In the genomic region with DNA sequence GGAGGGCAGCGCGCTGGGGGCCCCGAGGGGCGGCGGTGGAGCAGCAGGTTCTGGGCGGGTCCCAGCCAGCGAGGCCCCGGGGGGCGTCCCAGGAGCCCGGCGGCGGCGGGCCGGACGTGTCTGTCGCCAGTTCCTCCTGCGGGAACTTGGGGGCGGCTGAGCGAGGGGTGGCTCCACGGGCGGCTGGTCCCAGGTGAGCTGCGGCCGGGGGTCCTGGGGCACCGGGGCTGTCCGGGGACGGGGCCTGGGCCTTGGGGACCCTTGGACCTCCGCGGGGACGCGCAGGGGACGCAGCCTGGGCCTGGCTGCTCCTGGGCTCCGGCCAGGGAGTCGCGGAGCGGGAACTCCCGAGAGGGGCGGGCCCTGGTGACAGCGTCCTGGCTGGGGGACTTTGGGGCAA, we compare ENCODE assay signal across 6 cellular contexts.
"Had no signal": no experiment of that assay in that cellular context is flagged by ENCODE, and none has a peak within 500 bp of the region (broad histone marks: within the 10 kb centered on the region; RNA-seq: fewer than 3 reads in every experiment).

No MANE protein-coding gene starts in this region.

- H3K27ac ChIP-seq: GM23248 had no signal

- H2AFZ ChIP-seq: GM23248 had no signal

- H3K4me1 Mint-ChIP-seq: H9 had no signal

- DNase-seq: GM23248, GOT3, H9, HCEC 1CT, IMR-90 had no signal

- H3K4me3 Mint-ChIP-seq: H9 had no signal

- H3K4me3 ChIP-seq: GM23248, K562 had no signal

- ATAC-seq: K562 had no signal

- H3K9ac ChIP-seq: GM23248 had no signal

- H3K27ac Mint-ChIP-seq: H9 had no signal
